ENCODE assay signal across 8 cellular contexts in genomic region chr3:186782542-186783069, GRCh38. TPM values are rescaled to one million over a fixed set of nuclear protein-coding genes. Genes with fewer than 3 reads are reported as not detected.
DNase-seq lines count a peak whose midpoint lies in the region; ATAC-seq and TF ChIP-seq lines count a peak whose summit lies in the region.

No MANE protein-coding gene starts in this region.

- H3K27ac Mint-ChIP-seq in neural progenitor cell: peak overlapping the region; percentile 94

- intact Hi-C loops in esophagus squamous epithelium (cut with DNase I): no loop called here

- H3K4me1 ChIP-seq in RWPE2 (ENCODE audit: insufficient read depth, poor library complexity, severe bottlenecking) (peaks cover 14% of the 10 kb centered on the region), esophagus squamous epithelium (peaks cover 22 to 43% (median 28%) of the 10 kb centered on the region in 3 donors), neural progenitor cell (peaks cover 29% of the 10 kb centered on the region)

- peaks cover 41% of the 10 kb centered on the region for H4K20me1 ChIP-seq in neural progenitor cell (ENCODE audit: low read depth)

- peaks cover 42% of the 10 kb centered on the region for H3K36me3 ChIP-seq in RWPE2 (ENCODE audit: low read depth)
- peaks cover 0 to 36% (median 27%) of the 10 kb centered on the region in 3 donors for H3K36me3 ChIP-seq in esophagus squamous epithelium
- peaks cover 34% of the 10 kb centered on the region for H3K36me3 ChIP-seq in neural progenitor cell

- H2AFZ ChIP-seq in neural progenitor cell (replicated peaks): peak overlapping the region; percentile 98

- H3K4me3 Mint-ChIP-seq in neural progenitor cell: peak overlapping the region; percentile 99

- H3K36me3 Mint-ChIP-seq in neural progenitor cell: peaks cover 31% of the 10 kb centered on the region

- no peaks in the 10 kb centered on the region for H3K9me3 ChIP-seq in RWPE2 (ENCODE audit: severe bottlenecking)
- no peaks in the 10 kb centered on the region for H3K9me3 ChIP-seq in esophagus squamous epithelium
- no peaks in the 10 kb centered on the region for H3K9me3 ChIP-seq in neural progenitor cell (ENCODE audit: low read depth)

- peak overlapping the region; percentile 96 for H3K4me2 ChIP-seq in neural progenitor cell

- peaks cover 46% of the 10 kb centered on the region for H3F3A ChIP-seq in neural progenitor cell (ENCODE audit: low read depth)

- peak overlapping the region; percentile 99 for H3K9ac ChIP-seq in neural progenitor cell

- H3K27me3 Mint-ChIP-seq in neural progenitor cell (ENCODE audit: insufficient read depth, low read depth): peaks cover 13% of the 10 kb centered on the region

- no peak for TF ChIP-seq POLR2A in esophagus squamous epithelium (IDR thresholded peaks at IDR 0.05)

- peak; percentile 20 for ATAC-seq in HG02852 (IDR thresholded peaks at IDR 0.05; ENCODE audit: unreplicated experiment)
- ATAC-seq in RWPE2 (ENCODE audit: low read depth): peak; percentile 10; the same call in 2 of the 3 replicates

- H3K4me3 ChIP-seq in RWPE2 (ENCODE audit: severe bottlenecking): peak overlapping the region; percentile 98
- H3K4me3 ChIP-seq in esophagus squamous epithelium: peak overlapping the region; percentile 77 to 98 (median 90)
- peak overlapping the region; percentile 97 for H3K4me3 ChIP-seq in neural progenitor cell

- H3K79me2 ChIP-seq in neural progenitor cell (ENCODE audit: low read depth): peaks cover 54% of the 10 kb centered on the region

- peaks cover 2% of the 10 kb centered on the region for H3K9me3 Mint-ChIP-seq in neural progenitor cell

- peaks cover 37% of the 10 kb centered on the region for H3K4me1 Mint-ChIP-seq in neural progenitor cell

- TF ChIP-seq CTCF in RWPE2 (IDR thresholded peaks at IDR 0.05; ENCODE audit: poor library complexity, severe bottlenecking) (no peak), esophagus squamous epithelium (IDR thresholded peaks at IDR 0.05) (no peak), neural progenitor cell (IDR thresholded peaks at IDR 0.05) (no peak)

- WGBS in esophagus squamous epithelium, 2 donors: 4% methylated on average over 17 to 21 of the region's 22 CpGs

- H3K27me3 ChIP-seq in RWPE2 (ENCODE audit: insufficient read depth, poor library complexity, severe bottlenecking) (no peaks in the 10 kb centered on the region), esophagus squamous epithelium (no peaks in the 10 kb centered on the region), neural progenitor cell (no peaks in the 10 kb centered on the region)

- H3K27ac ChIP-seq in RWPE2 (ENCODE audit: poor library complexity, severe bottlenecking): peak overlapping the region; percentile 91
- H3K27ac ChIP-seq in esophagus squamous epithelium: peak overlapping the region; percentile 97 to 100 (median 98)
- H3K27ac ChIP-seq in neural progenitor cell: peak overlapping the region; percentile 100

- DNase-seq in DMS 273 (lab: John Stamatoyannopoulos, UW; ENCODE audit: unreplicated experiment) (peak; percentile 86), DMS 273 treated with DMSO at 0.1 percent for 48 hours (lab: John Stamatoyannopoulos, UW) (no peak), RWPE2 (ENCODE audit: low spot score) (no peak), esophagus squamous epithelium (lab: John Stamatoyannopoulos, UW) (no peak), neural progenitor cell (ENCODE audit: low spot score) (no peak), AG08396 (ENCODE audit: low spot score) (no peak), NCI-H82 (lab: John Stamatoyannopoulos, UW) (no peak)

RNA-seq across cellular contexts. Expression of gene EIF4A2, which starts 0.8 kb away (rescaled TPM):
- 100 to 1,000 TPM; 172 to 363 (median 205) TPM for total RNA-seq in esophagus squamous epithelium
- total RNA-seq in neural progenitor cell (ENCODE audit: low replicate concordance): 841 and 1,764 TPM in 2 replicates

RNA-seq across cellular contexts. Expression of gene RFC4, which starts 23.7 kb away (rescaled TPM):
- total RNA-seq in esophagus squamous epithelium: 10 to 100 TPM in 3 of 4 donors, 1 to 10 TPM in 1; 6.6 to 23.5 (median 15.9) TPM
- 127 and 187 TPM in 2 replicates for total RNA-seq in neural progenitor cell (ENCODE audit: low replicate concordance)

RNA-seq across cellular contexts. Expression of gene ADIPOQ, which starts 59.9 kb away (rescaled TPM):
- total RNA-seq in esophagus squamous epithelium (not detected), neural progenitor cell (ENCODE audit: low replicate concordance) (not detected in 2 replicates)
